Comparison of ENCODE assay signal across 19 cellular contexts in the genomic region with DNA sequence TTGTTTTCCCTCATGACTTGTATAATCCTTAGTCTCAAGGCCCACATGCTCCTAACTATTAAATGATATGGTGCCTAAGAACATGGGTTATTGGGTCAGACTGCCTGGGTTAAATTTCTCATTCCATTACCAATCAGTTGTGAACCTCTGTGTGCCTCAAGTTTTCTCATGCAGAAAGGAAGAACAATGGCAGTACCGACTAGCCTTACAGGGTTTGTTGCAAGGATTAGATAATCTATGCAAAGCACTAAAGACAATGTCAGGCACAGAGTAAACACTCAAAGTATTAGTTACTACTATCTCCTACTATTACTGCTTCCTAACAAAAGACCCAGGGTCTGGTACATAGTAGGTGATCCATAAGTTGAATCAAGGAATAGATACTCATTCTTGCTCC. TPM values are rescaled to one million over a fixed set of nuclear protein-coding genes. Genes with fewer than 3 reads are reported as not detected.
A peak's percentile ranks its signal among the peaks of the same experiment; 100 is the strongest.
DNase-seq lines count a peak whose midpoint lies in the region; ATAC-seq and TF ChIP-seq lines count a peak whose summit lies in the region.
"Had no signal": no experiment of that assay in that cellular context is flagged by ENCODE, and none has a peak within 500 bp of the region (broad histone marks: within the 10 kb centered on the region; RNA-seq: fewer than 3 reads in every experiment).

No MANE protein-coding gene starts in this region.

- CTCF ChIA-PET in activated CD8-positive, alpha-beta memory T cell treated with anti-CD3 and anti-CD28 coated beads, Interleukin-2, amount 10 ng/mL, durations not matched to agents 7 days and 5 days (lab: Charles Lee), result no interaction called here
- CTCF ChIA-PET in OCI-LY7 (lab: Charles Lee; ENCODE audit: unreplicated experiment), result no interaction called here

- no peak overlapping the region for H3K9ac ChIP-seq in KMS-11
- H3K9ac ChIP-seq: GM23248 had no signal

- H3K9me2 ChIP-seq in OCI-LY7 (ENCODE audit: insufficient read depth, low read length), result no peaks in the 10 kb centered on the region

- H4K20me1 ChIP-seq in KMS-11 (ENCODE audit: insufficient read depth) (no peaks in the 10 kb centered on the region), OCI-LY7 (ENCODE audit: insufficient read depth, low read length) (peaks cover 14% of the 10 kb centered on the region; the same call in 1 of the 2 replicates)

- H3K4me3 ChIP-seq in KMS-11 (IDR thresholded peaks at IDR 0.05; ENCODE audit: insufficient read depth, low read depth, low read length) (no peak overlapping the region), OCI-LY7 (ENCODE audit: low read depth, low read length, poor library complexity, severe bottlenecking) (no peak overlapping the region)
- H3K4me3 ChIP-seq: GM23248, PC-9 had no signal

- intact Hi-C loops in activated T-helper 2 cell treated with anti-CD3 and anti-CD28 coated beads, Interferon-gamma antibody, Interleukin-2, Interleukin-4, amounts not matched to agents 10 μg/mL and 5 μg/mL and 100 μg/mL, durations not matched to agents 14 hours and 24 hours and 36 hours (cut with micrococcal nuclease), result no loop called here
- intact Hi-C loops in OCI-LY7 (cut with micrococcal nuclease; ENCODE audit: unreplicated experiment), result no loop called here

- H3K27me3 ChIP-seq in KMS-11 (ENCODE audit: insufficient read depth, low read depth), result no peaks in the 10 kb centered on the region

- peaks cover 6% of the 10 kb centered on the region for H3K4me1 ChIP-seq in KMS-11 (ENCODE audit: low read depth, poor library complexity, severe bottlenecking)
- peaks cover 29% of the 10 kb centered on the region for H3K4me1 ChIP-seq in OCI-LY7 (ENCODE audit: insufficient read depth, low read length, poor library complexity, severe bottlenecking)

- no peak for ATAC-seq in activated CD8-positive, alpha-beta memory T cell treated with anti-CD3 and anti-CD28 coated beads, Interleukin-2, amount 10 ng/mL, durations not matched to agents 7 days and 5 days
- ATAC-seq in HG03521 (IDR thresholded peaks at IDR 0.05; ENCODE audit: unreplicated experiment) (no peak), HG03432 (IDR thresholded peaks at IDR 0.05; ENCODE audit: unreplicated experiment) (no peak)

- peaks cover 25% of the 10 kb centered on the region; the same call in 1 of the 2 replicates for H3K36me3 ChIP-seq in KMS-11 (ENCODE audit: insufficient read depth)
- H3K36me3 ChIP-seq in OCI-LY7 (ENCODE audit: insufficient read depth, low read length), result peaks cover 97% of the 10 kb centered on the region

- H3K27ac Mint-ChIP-seq in activated CD8-positive, alpha-beta memory T cell treated with anti-CD3 and anti-CD28 coated beads, Interleukin-2, amount 10 ng/mL, durations not matched to agents 7 days and 5 days, result peak overlapping the region; percentile 63
- H3K27ac Mint-ChIP-seq in activated T-helper 2 cell treated with anti-CD3 and anti-CD28 coated beads, Interferon-gamma antibody, Interleukin-2, Interleukin-4, amounts not matched to agents 10 μg/mL and 5 μg/mL and 100 μg/mL, durations not matched to agents 14 hours and 24 hours and 36 hours, result peak overlapping the region; percentile 40

- H3K79me2 ChIP-seq in KMS-11 (ENCODE audit: insufficient read depth, low read depth) (peaks cover 57% of the 10 kb centered on the region), OCI-LY7 (ENCODE audit: insufficient read depth, low read depth, low read length) (peaks cover 36% of the 10 kb centered on the region; the same call in 1 of the 2 replicates)

- BruUV-seq in OCI-LY7 (replicated peaks; lab: Mats Ljungman, UMichigan), result no TSS peak

- H3K9me3 ChIP-seq in OCI-LY7 (ENCODE audit: low read length), result peaks cover 21% of the 10 kb centered on the region

- no peaks in the 10 kb centered on the region for H3K27me3 Mint-ChIP-seq in activated CD8-positive, alpha-beta memory T cell treated with anti-CD3 and anti-CD28 coated beads, Interleukin-2, amount 10 ng/mL, durations not matched to agents 7 days and 5 days
- H3K27me3 Mint-ChIP-seq in activated T-helper 2 cell treated with anti-CD3 and anti-CD28 coated beads, Interferon-gamma antibody, Interleukin-2, Interleukin-4, amounts not matched to agents 10 μg/mL and 5 μg/mL and 100 μg/mL, durations not matched to agents 14 hours and 24 hours and 36 hours (ENCODE audit: low read depth), result no peaks in the 10 kb centered on the region

- H2AFZ ChIP-seq in KMS-11 (ENCODE audit: low read depth) (no peak overlapping the region), OCI-LY7 (ENCODE audit: low read length) (no peak overlapping the region)
- H2AFZ ChIP-seq: GM23248, PC-9 had no signal

- peaks cover 70% of the 10 kb centered on the region for H3K36me3 Mint-ChIP-seq in activated CD8-positive, alpha-beta memory T cell treated with anti-CD3 and anti-CD28 coated beads, Interleukin-2, amount 10 ng/mL, durations not matched to agents 7 days and 5 days
- peaks cover 84% of the 10 kb centered on the region for H3K36me3 Mint-ChIP-seq in activated T-helper 2 cell treated with anti-CD3 and anti-CD28 coated beads, Interferon-gamma antibody, Interleukin-2, Interleukin-4, amounts not matched to agents 10 μg/mL and 5 μg/mL and 100 μg/mL, durations not matched to agents 14 hours and 24 hours and 36 hours (ENCODE audit: low read depth)

- H3K9me3 Mint-ChIP-seq in activated CD8-positive, alpha-beta memory T cell treated with anti-CD3 and anti-CD28 coated beads, Interleukin-2, amount 10 ng/mL, durations not matched to agents 7 days and 5 days (ENCODE audit: low read depth), result peaks cover 4% of the 10 kb centered on the region
- peaks cover 20% of the 10 kb centered on the region for H3K9me3 Mint-ChIP-seq in activated T-helper 2 cell treated with anti-CD3 and anti-CD28 coated beads, Interferon-gamma antibody, Interleukin-2, Interleukin-4, amounts not matched to agents 10 μg/mL and 5 μg/mL and 100 μg/mL, durations not matched to agents 14 hours and 24 hours and 36 hours

- no peak overlapping the region for H3K27ac ChIP-seq in KMS-11
- no peak overlapping the region for H3K27ac ChIP-seq in OCI-LY7 (ENCODE audit: low read depth, low read length, poor library complexity, severe bottlenecking)
- H3K27ac ChIP-seq: GM23248, HL-60, PC-9 had no signal

- no peak overlapping the region for H3K4me2 ChIP-seq in KMS-11
- H3K4me2 ChIP-seq in OCI-LY7 (ENCODE audit: low read length), result no peak overlapping the region
- H3K4me2 ChIP-seq: PC-9 had no signal

- no peak for DNase-seq in activated CD8-positive, alpha-beta memory T cell treated with anti-CD3 and anti-CD28 coated beads, Interleukin-2, amount 10 ng/mL, durations not matched to agents 7 days and 5 days
- DNase-seq in activated CD8-positive, alpha-beta memory T cell treated with anti-CD3 and anti-CD28 coated beads, Interleukin-2, amount 50 U/mL, for 4 hours, result no peak
- DNase-seq in activated T-helper 2 cell treated with anti-CD3 and anti-CD28 coated beads, Interferon-gamma antibody, Interleukin-2, Interleukin-4, amounts not matched to agents 10 μg/mL and 5 μg/mL and 100 μg/mL, durations not matched to agents 14 hours and 24 hours and 36 hours (ENCODE audit: low spot score), result no peak
- DNase-seq in renal cortical epithelial cell (ENCODE audit: low read depth) (peak; percentile 30), OCI-LY7 (ENCODE audit: low spot score) (no peak)
- DNase-seq: KBM-7; NCI-H1092 treated with DMSO at 0.1 percent for 48 hours; NCI-H1694; NCI-H2107; NCI-H226; NCI-H526 treated with DMSO at 0.1 percent for 48 hours; NK-92 treated with Interleukin-12 subunit alpha and Interleukin-12 subunit beta, amount 100 ng/mL, for 24 hours; PC-9 had no signal

- TF ChIP-seq CTCF in KMS-11 (conservative IDR thresholded peaks at IDR 0.05; ENCODE audit: low read depth, low read length) (peak; percentile 23; the same call in 1 of the 2 replicates), OCI-LY7 (conservative IDR thresholded peaks at IDR 0.05; ENCODE audit: low read length) (no peak)

- POLR2A ChIA-PET in OCI-LY7 (lab: Charles Lee), result no interaction called here

- no peak overlapping the region for H3K4me3 Mint-ChIP-seq in activated CD8-positive, alpha-beta memory T cell treated with anti-CD3 and anti-CD28 coated beads, Interleukin-2, amount 10 ng/mL, durations not matched to agents 7 days and 5 days
- H3K4me3 Mint-ChIP-seq in activated T-helper 2 cell treated with anti-CD3 and anti-CD28 coated beads, Interferon-gamma antibody, Interleukin-2, Interleukin-4, amounts not matched to agents 10 μg/mL and 5 μg/mL and 100 μg/mL, durations not matched to agents 14 hours and 24 hours and 36 hours (ENCODE audit: low read depth), result no peak overlapping the region
- H3K4me3 Mint-ChIP-seq: CD14-positive monocyte had no signal

- H3K4me1 Mint-ChIP-seq in activated CD8-positive, alpha-beta memory T cell treated with anti-CD3 and anti-CD28 coated beads, Interleukin-2, amount 10 ng/mL, durations not matched to agents 7 days and 5 days, result peaks cover 33% of the 10 kb centered on the region
- peaks cover 28% of the 10 kb centered on the region for H3K4me1 Mint-ChIP-seq in activated T-helper 2 cell treated with anti-CD3 and anti-CD28 coated beads, Interferon-gamma antibody, Interleukin-2, Interleukin-4, amounts not matched to agents 10 μg/mL and 5 μg/mL and 100 μg/mL, durations not matched to agents 14 hours and 24 hours and 36 hours (ENCODE audit: low read depth)

RNA-seq across cellular contexts. Expression of gene ADPGK, which starts 12.2 kb away (rescaled TPM):
- total RNA-seq in activated CD8-positive, alpha-beta memory T cell treated with anti-CD3 and anti-CD28 coated beads, Interleukin-2, amount 10 ng/mL, durations not matched to agents 7 days and 5 days, result 10 to 100 TPM; 67.8 to 76.5 TPM
- total RNA-seq in activated T-helper 2 cell treated with anti-CD3 and anti-CD28 coated beads, Interferon-gamma antibody, Interleukin-2, Interleukin-4, amounts not matched to agents 10 μg/mL and 5 μg/mL and 100 μg/mL, durations not matched to agents 14 hours and 24 hours and 36 hours, result 84.1 and 95.0 TPM in 2 replicates
- total RNA-seq in renal cortical epithelial cell (53.5 and 69.8 TPM in 2 replicates), OCI-LY7 (2022) (70.7 and 74.9 TPM in 2 replicates)
- 86.8 and 112 TPM in 2 replicates for total RNA-seq in OCI-LY7 (2014; rRNA removed; shearing (Covaris generic))
